In genomic region chr11:101792814-101793213, GRCh38 we compare ENCODE assay signal across 15 cellular contexts.
DNase-seq lines count a peak whose midpoint lies in the region; ATAC-seq and TF ChIP-seq lines count a peak whose summit lies in the region.
"Had no signal": no experiment of that assay in that cellular context is flagged by ENCODE, and none has a peak within 500 bp of the region (broad histone marks: within the 10 kb centered on the region; RNA-seq: fewer than 3 reads in every experiment).

No MANE protein-coding gene starts in this region.

- no peak overlapping the region for H3K27ac ChIP-seq in RWPE2 (ENCODE audit: poor library complexity, severe bottlenecking)
- no peak overlapping the region for H3K27ac ChIP-seq in lung (ENCODE audit: low read depth in 1 of 2, low read length in 1 of 2)
- no peak overlapping the region for H3K27ac ChIP-seq in upper lobe of right lung

- no peaks in the 10 kb centered on the region for H3K36me3 ChIP-seq in RWPE2 (ENCODE audit: low read depth)
- no peaks in the 10 kb centered on the region for H3K36me3 ChIP-seq in lung (ENCODE audit: control insufficient read depth in 2 of 2, insufficient read depth in 2 of 2, low read length in 2 of 2)
- H3K36me3 ChIP-seq in upper lobe of right lung: no peaks in the 10 kb centered on the region

- peak; percentile 25 for DNase-seq in AG20443 (ENCODE audit: low spot score)
- no peak for DNase-seq in RWPE2 (ENCODE audit: low spot score)
- no peak for DNase-seq in lung (ENCODE audit: low spot score)
- DNase-seq in upper lobe of right lung: no peak
- no peak for DNase-seq in NCI-H2171 treated with DMSO at 0.1 percent for 48 hours (lab: John Stamatoyannopoulos, UW)
- DNase-seq: 8988T; ACHN; C1 segment of cervical spinal cord; CD4-positive, alpha-beta memory T cell; DMS79 treated with DMSO at 0.1 percent for 48 hours; EL; KBM-7 had no signal

- intact Hi-C loops in upper lobe of right lung (cut with DNase I): no loop called here

- H3K27me3 ChIP-seq in RWPE2 (ENCODE audit: insufficient read depth, poor library complexity, severe bottlenecking): no peaks in the 10 kb centered on the region
- no peaks in the 10 kb centered on the region for H3K27me3 ChIP-seq in lung (ENCODE audit: control insufficient read depth, insufficient read depth)
- H3K27me3 ChIP-seq in upper lobe of right lung: no peaks in the 10 kb centered on the region

- 58 to 69% methylated on average over 2 of the region's 2 CpGs for WGBS in lung, 2 donors

- no peaks in the 10 kb centered on the region for H3K4me1 ChIP-seq in RWPE2 (ENCODE audit: insufficient read depth, poor library complexity, severe bottlenecking)
- H3K4me1 ChIP-seq in lung (ENCODE audit: control insufficient read depth in 2 of 2, insufficient read depth in 2 of 2, low read length in 2 of 2): no peaks in the 10 kb centered on the region
- H3K4me1 ChIP-seq in upper lobe of right lung: no peaks in the 10 kb centered on the region

- TF ChIP-seq CTCF in RWPE2 (IDR thresholded peaks at IDR 0.05; ENCODE audit: poor library complexity, severe bottlenecking) (no peak), lung (IDR thresholded peaks at IDR 0.05; ENCODE audit: control extremely low read depth, extremely low read depth) (no peak), upper lobe of right lung (IDR thresholded peaks at IDR 0.05) (no peak)

- no peak overlapping the region for H3K4me3 ChIP-seq in RWPE2 (ENCODE audit: severe bottlenecking)
- H3K4me3 ChIP-seq in lung: no peak overlapping the region
- H3K4me3 ChIP-seq in upper lobe of right lung: no peak overlapping the region

- H3K9me3 ChIP-seq in RWPE2 (ENCODE audit: severe bottlenecking) (no peaks in the 10 kb centered on the region), lung (ENCODE audit: control insufficient read depth in 2 of 2, insufficient read depth in 1 of 2, low read length in 1 of 2) (peaks cover 0 to 2% of the 10 kb centered on the region in 2 donors), upper lobe of right lung (no peaks in the 10 kb centered on the region)

- ATAC-seq in RWPE2 (ENCODE audit: low read depth) (0 out of 3 replicates have a peak, but pooled peaks have one; percentile 14), lung (ENCODE audit: insufficient read depth, low FRiP score) (peak; percentile 27), upper lobe of right lung (peak; percentile 75), GM21360 (IDR thresholded peaks at IDR 0.05; ENCODE audit: unreplicated experiment) (no peak), HG03039 (IDR thresholded peaks at IDR 0.05; ENCODE audit: unreplicated experiment) (no peak)
- ATAC-seq: HCT116 had no signal

Comparison
In these comparisons a context has a peak if more than half of its experiments do, and no peak if none do; other contexts are left out.
1. ATAC-seq: peak in RWPE2 (single experiment), lung (single experiment) and upper lobe of right lung (single experiment); none in GM21360 (single experiment) and HG03039 (single experiment).